Comparison of ENCODE assay signal across 19 cellular contexts in the genomic region with DNA sequence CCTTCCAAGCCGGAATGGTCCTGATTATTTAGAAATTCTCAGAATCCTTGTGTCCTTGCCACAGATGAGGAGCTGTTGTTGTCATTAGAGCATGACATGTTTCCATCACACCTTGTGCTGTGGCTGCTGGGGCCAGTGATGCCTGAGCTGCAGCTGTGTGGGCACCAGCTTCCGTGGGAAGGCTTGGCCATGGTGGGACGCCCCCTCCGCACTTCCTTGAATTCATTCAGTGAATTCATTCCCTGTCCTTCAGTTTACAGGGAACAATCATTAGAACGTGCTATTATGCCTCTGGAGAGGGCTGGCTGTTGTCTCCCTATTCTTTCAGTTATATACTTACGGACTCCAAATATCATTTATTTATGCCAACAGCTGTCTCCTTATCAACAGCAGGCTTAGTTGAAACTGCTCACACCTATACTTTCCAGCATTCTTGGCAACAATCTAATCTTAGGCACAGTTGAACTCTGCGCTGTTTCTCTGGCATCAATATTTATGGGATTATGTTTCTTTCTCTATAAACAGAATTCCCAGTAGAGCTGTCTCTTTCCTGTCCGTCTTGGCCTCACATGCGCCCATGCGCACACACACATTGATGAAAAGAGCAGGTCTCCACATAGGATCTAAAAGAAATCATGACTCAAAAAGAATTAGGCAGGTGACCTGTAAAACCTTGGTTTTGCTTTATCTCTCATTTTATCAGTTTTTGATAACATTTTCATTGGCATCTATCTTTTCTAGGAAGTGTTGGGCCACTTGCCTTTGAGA. TPM values are rescaled to one million over a fixed set of nuclear protein-coding genes. Genes with fewer than 3 reads are reported as not detected.
"Had no signal": no experiment of that assay in that cellular context is flagged by ENCODE, and none has a peak within 500 bp of the region (broad histone marks: within the 10 kb centered on the region; RNA-seq: fewer than 3 reads in every experiment).

No MANE protein-coding gene starts in this region.

- H3K4me3 ChIP-seq: colonic mucosa, right lobe of liver, spleen, upper lobe of left lung had no signal

- H3K27ac ChIP-seq: colonic mucosa, foreskin keratinocyte, right lobe of liver, spleen had no signal

- H3K4me1 ChIP-seq: colonic mucosa, right lobe of liver had no signal

- H3K36me3 ChIP-seq: colonic mucosa, right lobe of liver, spleen, upper lobe of left lung had no signal

- H3K9me3 ChIP-seq: colonic mucosa, right lobe of liver, spleen, upper lobe of left lung had no signal

- FAIRE-seq: TTC549 had no signal

- DNase-seq: activated CD4-positive, alpha-beta T cell treated with anti-CD3 and anti-CD28 coated beads, Interleukin-2, amount 10 ng/mL, durations not matched to agents 24 days and 14 days; activated CD4-positive, CD25-positive, alpha-beta regulatory T cell; activated CD8-positive, alpha-beta memory T cell treated with anti-CD3 and anti-CD28 coated beads, Interleukin-2, amount 50 U/mL, for 48 hours; activated gamma-delta T cell; activated T-cell treated with anti-CD3 and anti-CD28 coated beads, Interleukin-2, amount 50 U/mL, for 72 hours; amniotic stem cell; central memory CD4-positive, alpha-beta T cell; colonic mucosa; effector CD8-positive, alpha-beta T cell; foreskin keratinocyte; naive thymus-derived CD8-positive, alpha-beta T cell; nucleus accumbens; right lobe of liver; spleen; upper lobe of left lung had no signal

- ATAC-seq: activated T-cell treated with anti-CD3 and anti-CD28 coated beads, Interleukin-2, amount 50 U/mL, for 72 hours; foreskin keratinocyte; naive thymus-derived CD8-positive, alpha-beta T cell; right lobe of liver had no signal

- H3K27me3 ChIP-seq: colonic mucosa, foreskin keratinocyte, upper lobe of left lung had no signal

RNA-seq across cellular contexts. Expression of a gene that starts 8.9 kb away (rescaled TPM):
- total RNA-seq: activated CD4-positive, alpha-beta T cell treated with anti-CD3 and anti-CD28 coated beads, Interleukin-2, amount 10 ng/mL, durations not matched to agents 24 days and 14 days; activated T-cell treated with anti-CD3 and anti-CD28 coated beads, Interleukin-2, amount 50 U/mL, for 72 hours; lung microvascular endothelial cell; naive thymus-derived CD8-positive, alpha-beta T cell; right lobe of liver; T-helper 2 cell treated with Interferon-gamma antibody and Interleukin-4, amounts not matched to agents 100 ng/mL and 5 ng/mL, for 36 hours; temporal lobe had no signal
- polyA plus RNA-seq: naive thymus-derived CD8-positive, alpha-beta T cell had no signal
